ENCODE assay signal across 2 cellular contexts in the genomic region with DNA sequence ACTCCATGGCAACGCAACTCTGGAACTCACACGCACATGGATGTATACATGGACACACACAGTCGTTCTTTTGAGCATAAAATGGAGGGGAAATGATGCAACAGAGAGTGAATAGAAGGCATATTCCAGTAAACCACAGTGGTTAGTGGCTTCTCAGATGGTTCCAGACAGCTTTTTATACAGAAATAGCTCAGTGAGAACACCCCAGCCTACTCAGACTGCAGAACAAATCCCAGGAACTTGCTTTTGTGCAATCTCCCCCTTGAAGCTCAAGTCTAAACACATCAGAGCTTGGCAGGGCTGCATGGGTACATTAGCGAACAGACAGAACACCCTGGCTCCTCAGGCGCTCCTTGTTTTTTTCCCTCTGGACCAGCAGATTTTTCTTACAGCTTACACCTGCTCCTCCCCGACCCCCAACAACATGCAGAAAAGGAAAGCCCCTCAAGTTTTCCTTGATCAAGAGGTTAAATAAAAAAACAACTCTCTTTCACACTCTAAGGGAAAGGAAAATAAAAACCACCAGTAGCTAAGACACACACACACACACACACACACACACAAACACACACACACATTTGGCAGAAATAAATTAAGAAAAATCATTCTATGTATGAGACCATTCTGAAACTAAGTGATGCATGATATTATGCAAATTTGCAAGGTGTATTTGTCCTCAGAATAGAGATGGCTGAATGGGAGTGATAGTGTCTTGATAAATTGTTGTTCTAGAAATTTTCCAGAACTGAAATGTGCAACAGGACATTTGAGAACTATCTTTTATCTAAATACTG.
A peak's percentile ranks its signal among the peaks of the same experiment; 100 is the strongest.
TF ChIP-seq lines count a peak whose summit lies in the region.

No MANE protein-coding gene starts in this region.

TF ChIP-seq in HepG2, 621 proteins besides CTCF, POLR2A, EP300 and RAD21:
- TF ChIP-seq ZFY (CRISPR knock-in tag; IDR thresholded peaks at IDR 0.05) (no peak), ERF (CRISPR knock-in tag; IDR thresholded peaks at IDR 0.05) (no peak), ATF4 (CRISPR knock-in tag; IDR thresholded peaks at IDR 0.05) (0 out of 4 replicates have a peak, but pooled peaks of 1 of the 2 experiments have one; percentile 44), ZKSCAN5 (CRISPR knock-in tag; IDR thresholded peaks at IDR 0.05) (no peak)

TF ChIP-seq in GM12891, 5 proteins besides CTCF, POLR2A, EP300 and RAD21:
- TF ChIP-seq PAX5 (IDR thresholded peaks at IDR 0.05; ENCODE audit: insufficient read depth, low read length, severe bottlenecking) (no peak), POU2F2 (IDR thresholded peaks at IDR 0.05; ENCODE audit: low read depth, low read length) (no peak), SPI1 (IDR thresholded peaks at IDR 0.05; ENCODE audit: low read depth, low read length) (no peak), POLR2AphosphoS5 (IDR thresholded peaks at IDR 0.05; ENCODE audit: low read depth, low read length) (no peak), TAF1 (IDR thresholded peaks at IDR 0.05; ENCODE audit: low read depth, low read length) (no peak)
